In genomic region chr7:122886357-122887081, GRCh38 we compare ENCODE assay signal across 8 cellular contexts. TPM values are rescaled to one million over a fixed set of nuclear protein-coding genes. Genes with fewer than 3 reads are reported as not detected.
A peak's percentile ranks its signal among the peaks of the same experiment; 100 is the strongest.
DNase-seq lines count a peak whose midpoint lies in the region; ATAC-seq and TF ChIP-seq lines count a peak whose summit lies in the region.

Gene CADPS2, minus strand, starts transcription at chr7:122886460. Its CDS starts 123 bp downstream, at chr7:122886337.

- H3K9ac ChIP-seq in HUES48 (ENCODE audit: low read depth, low read length) = peak within 1 kb of the TSS; percentile 62
- H3K9ac ChIP-seq in skeletal muscle tissue (ENCODE audit: low read depth in 1 of 3, low read length in 3 of 3) = peak within 1 kb of the TSS; percentile 72 to 80 (median 79)

- peak within 1 kb of the TSS; percentile 33 for H3K27ac ChIP-seq in HUES48 (ENCODE audit: low read depth, low read length)
- peak within 1 kb of the TSS; percentile 57 for H3K27ac ChIP-seq in skeletal muscle tissue (ENCODE audit: low read depth, low read length)

- DNase-seq in GM06990 (ENCODE audit: extremely low read depth, insufficient read length) = peak; percentile 47
- peak; percentile 92 for DNase-seq in RKO (ENCODE audit: low spot score)
- peak; percentile 93 for DNase-seq in choroid plexus epithelial cell (ENCODE audit: low read depth)
- peak; percentile 91 for DNase-seq in islet precursor cell
- DNase-seq in stimulated activated naive CD4-positive, alpha-beta T cell (lab: John Stamatoyannopoulos, UW) = no peak

- H3K36me3 ChIP-seq in GM06990 (ENCODE audit: control insufficient read depth, insufficient read depth, low read length) (no peaks in the 10 kb centered on the region), HUES48 (ENCODE audit: control insufficient read depth, insufficient read depth, low read length) (no peaks in the 10 kb centered on the region), skeletal muscle tissue (ENCODE audit: control insufficient read depth in 3 of 3, insufficient read depth in 3 of 3, low read length in 3 of 3) (no peaks in the 10 kb centered on the region)

- no peaks in the 10 kb centered on the region; the same call in 1 of the 2 replicates for H3K27me3 ChIP-seq in GM06990 (replicated peaks; ENCODE audit: control insufficient read depth, insufficient read depth, low read length)
- H3K27me3 ChIP-seq in HUES48 (ENCODE audit: control insufficient read depth, insufficient read depth, low read length) = peaks cover 40% of the 10 kb centered on the region
- H3K27me3 ChIP-seq in skeletal muscle tissue (ENCODE audit: control insufficient read depth in 3 of 3, insufficient read depth in 3 of 3, low read length in 3 of 3) = peaks cover 2 to 23% (median 7%) of the 10 kb centered on the region in 3 donors

- H3K4me3 ChIP-seq in GM06990 (replicated peaks; ENCODE audit: low read depth, low read length) (peak within 1 kb of the TSS; percentile 63), HUES48 (ENCODE audit: low read depth, low read length) (peak within 1 kb of the TSS; percentile 74), choroid plexus epithelial cell (ENCODE audit: low read depth, low read length) (peak within 1 kb of the TSS; percentile 92), skeletal muscle tissue (ENCODE audit: low read length in 3 of 3) (peak within 1 kb of the TSS; percentile 77 to 83 (median 78))

- peak; percentile 69 for ATAC-seq in GM21529 (IDR thresholded peaks at IDR 0.05; ENCODE audit: unreplicated experiment)

- H3K4me1 ChIP-seq in HUES48 (ENCODE audit: control insufficient read depth, insufficient read depth, low read length) (peaks cover 23% of the 10 kb centered on the region), skeletal muscle tissue (ENCODE audit: control insufficient read depth in 3 of 3, insufficient read depth in 3 of 3, low read length in 3 of 3) (peaks cover 6 to 12% (median 8%) of the 10 kb centered on the region in 3 donors)

- H3K9me3 ChIP-seq in HUES48 (ENCODE audit: control insufficient read depth, insufficient read depth, low read length) (no peaks in the 10 kb centered on the region), skeletal muscle tissue (ENCODE audit: control insufficient read depth in 3 of 3, low read length in 3 of 3) (no peaks in the 10 kb centered on the region)

- TF ChIP-seq CTCF in GM06990 (IDR thresholded peaks at IDR 0.05; ENCODE audit: insufficient read depth, low read length, poor library complexity, severe bottlenecking) = no peak
- peak; percentile 47 for TF ChIP-seq CTCF in choroid plexus epithelial cell (conservative IDR thresholded peaks at IDR 0.05; ENCODE audit: low read depth, low read length)

RNA-seq across cellular contexts. Expression of gene CADPS2, which starts in this region (rescaled TPM):
- total RNA-seq in skeletal muscle tissue = 12.5 TPM

Comparison
In these comparisons a context has a peak if more than half of its experiments do, and no peak if none do; other contexts are left out.
1. DNase-seq: peak in GM06990 (single experiment), RKO (single experiment), choroid plexus epithelial cell (single experiment) and islet precursor cell (single experiment); none in stimulated activated naive CD4-positive, alpha-beta T cell (0 of 6).
2. Peak in every context shown above with its lines, with median percentiles within 50 percentile points of each other: H3K4me3 ChIP-seq.